In the genomic region with DNA sequence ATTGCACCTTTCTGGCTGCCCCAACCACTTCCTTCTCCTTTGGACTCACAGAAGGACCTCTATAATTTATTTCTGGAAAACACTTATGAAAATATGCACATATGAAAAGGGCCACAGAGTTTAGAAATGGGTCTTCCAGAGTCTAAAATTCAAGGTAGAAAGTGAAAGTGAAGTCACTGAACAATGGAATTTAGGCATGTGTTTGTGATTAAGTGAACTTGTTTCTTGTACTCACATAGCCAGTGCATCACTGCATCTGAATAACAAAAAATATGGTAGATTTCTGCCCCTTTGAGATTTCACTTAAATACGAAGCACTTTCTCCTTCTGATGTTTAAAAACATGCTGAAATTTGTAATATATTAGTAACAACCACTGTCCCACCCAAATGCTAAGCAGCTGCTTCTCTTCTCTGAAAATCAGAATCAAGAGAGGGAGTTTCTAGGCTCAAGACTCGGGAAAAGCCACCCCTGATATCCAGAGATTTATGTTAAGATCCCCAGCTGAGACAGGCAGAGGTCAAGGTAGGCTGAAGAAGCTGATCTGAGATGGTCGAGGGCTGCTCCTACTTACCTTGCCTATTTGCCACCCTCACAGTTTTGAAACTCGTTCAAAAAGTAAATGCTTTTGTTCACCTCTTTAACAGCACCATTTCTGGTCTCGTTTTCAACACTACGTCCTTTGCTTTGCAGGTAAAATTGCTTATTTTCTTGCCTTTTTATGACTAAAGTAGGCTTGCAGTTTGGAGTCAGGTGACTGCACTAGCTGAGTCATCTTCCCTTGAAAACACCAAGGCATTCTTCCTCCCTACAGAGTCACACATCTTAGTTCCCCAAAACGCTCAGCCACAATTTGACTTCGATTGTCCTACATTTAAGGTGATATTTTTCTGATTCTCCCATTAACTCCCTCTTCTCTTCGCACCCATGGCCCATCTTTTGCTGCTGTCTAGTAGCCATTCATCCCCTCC, we compare ENCODE assay signal across 8 cellular contexts. TPM values are rescaled to one million over a fixed set of nuclear protein-coding genes. Genes with fewer than 3 reads are reported as not detected.
DNase-seq lines count a peak whose midpoint lies in the region; ATAC-seq and TF ChIP-seq lines count a peak whose summit lies in the region.

Gene XKR3 (minus strand): TSS at position 694 of the 970 bp plus-strand sequence. CDS start 17,338 bp downstream, outside the sequence.

- H3K27me3 ChIP-seq in SU-DHL-6 (ENCODE audit: low read length) (no peaks in the 10 kb centered on the region), mononuclear cell (ENCODE audit: insufficient read depth, low read length) (no peaks in the 10 kb centered on the region)

- TF ChIP-seq POLR2A in GM18505 (IDR thresholded peaks at IDR 0.05; ENCODE audit: borderline replicate concordance, extremely low read depth, insufficient read depth, insufficient read length), result no peak

- H4K20me1 ChIP-seq in SU-DHL-6 (ENCODE audit: low read depth, low read length), result no peaks in the 10 kb centered on the region

- no peaks in the 10 kb centered on the region for H3K79me2 ChIP-seq in SU-DHL-6 (ENCODE audit: insufficient read depth, low read length)

- H3K9me2 ChIP-seq in SU-DHL-6 (replicated peaks; ENCODE audit: insufficient read depth, low read length), result no peaks in the 10 kb centered on the region

- H3K4me1 ChIP-seq in mononuclear cell (ENCODE audit: insufficient read depth, low read length), result peaks cover 14% of the 10 kb centered on the region

- no peaks in the 10 kb centered on the region for H3F3A ChIP-seq in SU-DHL-6 (ENCODE audit: insufficient read depth)

- H3K9me3 ChIP-seq in SU-DHL-6 (ENCODE audit: insufficient read depth, low read length) (no peaks in the 10 kb centered on the region), mononuclear cell (ENCODE audit: low read depth, low read length) (no peaks in the 10 kb centered on the region)

- H3K36me3 ChIP-seq in SU-DHL-6 (ENCODE audit: low read length), result no peaks in the 10 kb centered on the region

- DNase-seq in NCI-H510A (lab: John Stamatoyannopoulos, UW), result no peak
- DNase-seq in NCI-H748 (lab: John Stamatoyannopoulos, UW; ENCODE audit: unreplicated experiment), result no peak
- DNase-seq in NCI-H526 (lab: John Stamatoyannopoulos, UW), result no peak

- TF ChIP-seq CTCF in SU-DHL-6 (IDR thresholded peaks at IDR 0.05; ENCODE audit: insufficient read depth, low read length, poor library complexity, severe bottlenecking), result no peak

- H3K27ac ChIP-seq in SU-DHL-6 (ENCODE audit: low read depth, low read length), result no peak within 1 kb of the TSS

- H3K4me2 ChIP-seq in SU-DHL-6 (ENCODE audit: low read depth, low read length, poor library complexity, severe bottlenecking), result peak within 1 kb of the TSS; percentile 69

- peak within 1 kb of the TSS; percentile 29; the same call in 1 of the 2 replicates for H3K9ac ChIP-seq in SU-DHL-6 (ENCODE audit: low read length)

- ATAC-seq in GM18505 (IDR thresholded peaks at IDR 0.05; ENCODE audit: unreplicated experiment) (peak; percentile 77), HG03342 (IDR thresholded peaks at IDR 0.05; ENCODE audit: unreplicated experiment) (peak; percentile 74), GM18519 (IDR thresholded peaks at IDR 0.05; ENCODE audit: low FRiP score, unreplicated experiment) (no peak)

- peak within 1 kb of the TSS; percentile 95 for H2AFZ ChIP-seq in SU-DHL-6 (ENCODE audit: low read depth, low read length, severe bottlenecking)

- H3K4me3 ChIP-seq in SU-DHL-6 (ENCODE audit: insufficient read depth, low read length, poor library complexity, severe bottlenecking) (no peak within 1 kb of the TSS), mononuclear cell (ENCODE audit: low read length) (peak within 1 kb of the TSS; percentile 20)

RNA-seq across cellular contexts. Expression of gene XKR3, which starts in this region (rescaled TPM):
- not detected for total RNA-seq in mononuclear cell
